1 cellular context compared by ENCODE assay signal in genomic region chr7:77479536-77480088, GRCh38.
A peak's percentile ranks its signal among the peaks of the same experiment; 100 is the strongest.
TF ChIP-seq lines count a peak whose summit lies in the region.

No MANE protein-coding gene starts in this region.

TF ChIP-seq in K562, 482 proteins besides CTCF, POLR2A, EP300 and RAD21:
- TF ChIP-seq ZNF561 (CRISPR knock-in tag; conservative IDR thresholded peaks at IDR 0.05) (no peak), TGIF2 (CRISPR knock-in tag; IDR thresholded peaks at IDR 0.05) (no peak), AFF1 (IDR thresholded peaks at IDR 0.05; ENCODE audit: low read depth in 1 of 2, partially characterized antibody in 2 of 2) (no peak), ZNF318 (IDR thresholded peaks at IDR 0.05; ENCODE audit: borderline replicate concordance in 1 of 2, low read depth in 1 of 2) (no peak), CTBP1 (IDR thresholded peaks at IDR 0.05; ENCODE audit: borderline replicate concordance) (peak; percentile 46; the same call in 1 of the 2 replicates), ZNF436 (CRISPR knock-in tag; IDR thresholded peaks at IDR 0.05) (no peak), BRF1 (IDR thresholded peaks at IDR 0.05; ENCODE audit: borderline replicate concordance, extremely low read depth, insufficient read length) (no peak), ZBTB2 (IDR thresholded peaks at IDR 0.05) (no peak)
